ENCODE assay signal across 7 cellular contexts in genomic region chr11:117843666-117844484, GRCh38.
DNase-seq lines count a peak whose midpoint lies in the region; ATAC-seq and TF ChIP-seq lines count a peak whose summit lies in the region.

No MANE protein-coding gene starts in this region.

- ATAC-seq in HG02840 (IDR thresholded peaks at IDR 0.05; ENCODE audit: low FRiP score, unreplicated experiment), result no peak

- TF ChIP-seq CTCF in GM12874 (IDR thresholded peaks at IDR 0.05; ENCODE audit: insufficient read depth, low read depth, low read length) (peak; percentile 96), WI38 (IDR thresholded peaks at IDR 0.05; ENCODE audit: low read depth, low read length) (peak; percentile 99), brain microvascular endothelial cell (IDR thresholded peaks at IDR 0.05; ENCODE audit: low read depth, low read length, missing control alignments) (peak; percentile 99)

- H3K27me3 ChIP-seq in brain microvascular endothelial cell (replicated peaks), result no peaks in the 10 kb centered on the region

- H3K27ac ChIP-seq in brain microvascular endothelial cell, result no peak overlapping the region

- DNase-seq in NCI-H1105 treated with DMSO at 0.1 percent for 48 hours (lab: John Stamatoyannopoulos, UW) (peak; percentile 75), brain microvascular endothelial cell (peak; percentile 56), inferior parietal cortex (ENCODE audit: extremely low spot score) (peak; percentile 77)
- DNase-seq in stimulated activated CD4-positive, alpha-beta T cell treated with anti-CD3 and anti-CD28 coated beads, Interleukin-15, amount 100 ng/mL, for 24 hours, result peak; percentile 87

- no peaks in the 10 kb centered on the region for H3K36me3 ChIP-seq in brain microvascular endothelial cell (replicated peaks)

- H3K4me3 ChIP-seq in WI38 (ENCODE audit: low read depth, low read length) (no peak overlapping the region), brain microvascular endothelial cell (ENCODE audit: low read depth, low read length) (no peak overlapping the region)

- in situ Hi-C loops in brain microvascular endothelial cell (cut with HindIII; ENCODE audit: low pct_ligation_motif_present, low sequenced_read_pairs), result loop anchor here (25.0 kb wide), 1 partner anchor 93 kb away; the partner anchor contains the start of gene TMPRSS13
